1 cellular context compared by ENCODE assay signal in the genomic region with DNA sequence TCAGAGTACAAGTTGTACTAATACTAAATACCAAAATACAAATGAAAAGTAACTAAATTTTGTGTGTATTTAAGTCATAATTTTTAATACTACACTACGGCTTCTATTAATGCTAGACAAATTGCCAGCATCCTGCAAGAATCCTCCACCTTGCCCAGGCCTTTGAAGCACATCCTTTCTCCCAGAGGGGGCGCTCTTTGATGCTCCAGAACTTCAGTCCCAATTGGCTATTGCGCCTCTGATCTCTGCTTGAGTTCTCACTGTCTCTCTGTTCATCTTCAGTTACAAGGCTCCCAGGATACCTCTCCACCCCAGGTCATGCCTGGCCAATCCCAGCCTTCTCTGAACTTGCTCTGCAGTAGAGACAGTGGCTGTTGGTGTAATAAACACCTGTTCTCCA.
TF ChIP-seq lines count a peak whose summit lies in the region.

No MANE protein-coding gene starts in this region.

TF ChIP-seq in WTC11, 78 proteins besides CTCF, POLR2A, EP300 and RAD21 (continued from another document):
- no peak for TF ChIP-seq ZNF416 (CRISPR knock-in tag; IDR thresholded peaks at IDR 0.05)
- no peak for TF ChIP-seq ZNF423 (CRISPR knock-in tag; IDR thresholded peaks at IDR 0.05)
- no peak for TF ChIP-seq ZNF671 (CRISPR knock-in tag; IDR thresholded peaks at IDR 0.05)
- TF ChIP-seq PRRX2 (CRISPR knock-in tag; IDR thresholded peaks at IDR 0.05), result no peak
- no peak for TF ChIP-seq TEAD1 (CRISPR knock-in tag; IDR thresholded peaks at IDR 0.05)
- TF ChIP-seq, protein P1, sequence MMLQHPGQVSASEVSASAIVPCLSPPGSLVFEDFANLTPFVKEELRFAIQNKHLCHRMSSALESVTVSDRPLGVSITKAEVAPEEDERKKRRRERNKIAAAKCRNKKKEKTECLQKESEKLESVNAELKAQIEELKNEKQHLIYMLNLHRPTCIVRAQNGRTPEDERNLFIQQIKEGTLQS (CRISPR knock-in tag; conservative IDR thresholded peaks at IDR 0.05), result no peak
- TF ChIP-seq NFYB (CRISPR knock-in tag; conservative IDR thresholded peaks at IDR 0.05; ENCODE audit: low read depth), result no peak
- TF ChIP-seq, protein P2, sequence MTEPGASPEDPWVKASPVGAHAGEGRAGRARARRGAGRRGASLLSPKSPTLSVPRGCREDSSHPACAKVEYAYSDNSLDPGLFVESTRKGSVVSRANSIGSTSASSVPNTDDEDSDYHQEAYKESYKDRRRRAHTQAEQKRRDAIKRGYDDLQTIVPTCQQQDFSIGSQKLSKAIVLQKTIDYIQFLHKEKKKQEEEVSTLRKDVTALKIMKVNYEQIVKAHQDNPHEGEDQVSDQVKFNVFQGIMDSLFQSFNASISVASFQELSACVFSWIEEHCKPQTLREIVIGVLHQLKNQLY (CRISPR knock-in tag; IDR thresholded peaks at IDR 0.05), result no peak
- TF ChIP-seq JAZF1 (CRISPR knock-in tag; IDR thresholded peaks at IDR 0.05), result no peak
- TF ChIP-seq FOXP1 (CRISPR knock-in tag; IDR thresholded peaks at IDR 0.05; ENCODE audit: borderline replicate concordance), result no peak
- TF ChIP-seq, protein P3, sequence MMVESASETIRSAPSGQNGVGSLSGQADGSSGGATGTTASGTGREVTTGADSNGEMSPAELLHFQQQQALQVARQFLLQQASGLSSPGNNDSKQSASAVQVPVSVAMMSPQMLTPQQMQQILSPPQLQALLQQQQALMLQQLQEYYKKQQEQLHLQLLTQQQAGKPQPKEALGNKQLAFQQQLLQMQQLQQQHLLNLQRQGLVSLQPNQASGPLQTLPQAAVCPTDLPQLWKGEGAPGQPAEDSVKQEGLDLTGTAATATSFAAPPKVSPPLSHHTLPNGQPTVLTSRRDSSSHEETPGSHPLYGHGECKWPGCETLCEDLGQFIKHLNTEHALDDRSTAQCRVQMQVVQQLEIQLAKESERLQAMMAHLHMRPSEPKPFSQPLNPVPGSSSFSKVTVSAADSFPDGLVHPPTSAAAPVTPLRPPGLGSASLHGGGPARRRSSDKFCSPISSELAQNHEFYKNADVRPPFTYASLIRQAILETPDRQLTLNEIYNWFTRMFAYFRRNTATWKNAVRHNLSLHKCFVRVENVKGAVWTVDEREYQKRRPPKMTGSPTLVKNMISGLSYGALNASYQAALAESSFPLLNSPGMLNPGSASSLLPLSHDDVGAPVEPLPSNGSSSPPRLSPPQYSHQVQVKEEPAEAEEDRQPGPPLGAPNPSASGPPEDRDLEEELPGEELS (CRISPR knock-in tag; IDR thresholded peaks at IDR 0.05), result no peak
- TF ChIP-seq SMAD3 (CRISPR knock-in tag; IDR thresholded peaks at IDR 0.05; ENCODE audit: borderline replicate concordance), result no peak
